ENCODE assay signal across 25 cellular contexts in the genomic region with DNA sequence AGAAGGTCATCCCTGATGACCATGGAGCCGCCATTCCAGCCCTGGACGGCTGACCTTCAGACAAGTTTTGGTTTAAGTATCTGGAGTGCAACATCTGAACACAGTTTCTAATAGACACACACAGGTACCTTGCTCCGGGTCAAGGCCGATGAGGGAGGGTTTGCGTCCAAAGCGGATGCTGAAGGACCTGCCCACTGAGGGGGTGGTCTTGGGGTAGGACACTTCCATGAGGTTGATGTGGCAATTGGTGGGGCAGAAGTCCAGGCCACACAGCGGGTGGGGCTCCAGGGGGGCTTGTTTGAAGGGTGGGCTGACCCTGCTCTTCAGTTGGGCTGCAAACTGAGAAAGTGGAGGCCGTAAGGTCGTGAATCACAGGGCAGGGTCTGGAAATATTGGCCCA.
"Had no signal": no experiment of that assay in that cellular context is flagged by ENCODE, and none has a peak within 500 bp of the region (broad histone marks: within the 10 kb centered on the region; RNA-seq: fewer than 3 reads in every experiment).

No MANE protein-coding gene starts in this region.

- H3K4me1 ChIP-seq: gastroesophageal sphincter, left lung, lower lobe of right lung had no signal

- H3K4me3 Mint-ChIP-seq: immature natural killer cell, mesothelial cell of epicardium, naive B cell had no signal

- H3K27ac Mint-ChIP-seq: mesothelial cell of epicardium had no signal

- H3K9me3 Mint-ChIP-seq: immature natural killer cell, mesothelial cell of epicardium, naive B cell had no signal

- ATAC-seq: esophagus mucosa, gastroesophageal sphincter, heart left ventricle, left lung, left ventricle myocardium superior, lower lobe of right lung, mucosa of descending colon had no signal

- H3K27me3 ChIP-seq: dorsolateral prefrontal cortex, esophagus squamous epithelium, gastroesophageal sphincter, heart left ventricle, hepatocyte, left lung had no signal

- H3K9me3 ChIP-seq: esophagus squamous epithelium, gastroesophageal sphincter, heart left ventricle, left lung, lower lobe of right lung, mucosa of descending colon had no signal

- H3K4me3 ChIP-seq: coronary artery, dorsolateral prefrontal cortex, esophagus squamous epithelium, gastroesophageal sphincter, heart left ventricle, hepatocyte, left lung, lower lobe of right lung, mucosa of descending colon had no signal

- H3K27me3 Mint-ChIP-seq: naive B cell had no signal

- DNase-seq: dermis blood vessel endothelial cell; dorsolateral prefrontal cortex; effector CD4-positive, alpha-beta T cell; effector memory CD4-positive, alpha-beta T cell; erythroblast; esophagus squamous epithelium; foreskin fibroblast; hypothalamus; immature natural killer cell; islet precursor cell; kidney; kidney glomerular epithelial cell; left lung; left ventricle myocardium superior; lower lobe of right lung; mesenchymal stem cell; mucosa of descending colon; naive B cell had no signal

- H3K27ac ChIP-seq: coronary artery, epithelial cell of prostate, esophagus squamous epithelium, gastroesophageal sphincter, heart left ventricle, hepatocyte, left lung, lower lobe of right lung had no signal
